Comparison of ENCODE assay signal across 23 cellular contexts in genomic region chr13:51416107-51416506, GRCh38. TPM values are rescaled to one million over a fixed set of nuclear protein-coding genes. Genes with fewer than 3 reads are reported as not detected.
DNase-seq lines count a peak whose midpoint lies in the region; ATAC-seq and TF ChIP-seq lines count a peak whose summit lies in the region.
"Had no signal": no experiment of that assay in that cellular context is flagged by ENCODE, and none has a peak within 500 bp of the region (broad histone marks: within the 10 kb centered on the region; RNA-seq: fewer than 3 reads in every experiment).

No MANE protein-coding gene starts in this region.

- intact Hi-C loops in CD8-positive, alpha-beta T cell (cut with DNase I, micrococcal nuclease), result no loop called here
- intact Hi-C loops in Calu3 (cut with micrococcal nuclease; ENCODE audit: unreplicated experiment), result no loop called here

- POLR2A ChIA-PET in CD8-positive, alpha-beta T cell (lab: Charles Lee), result no interaction called here
- POLR2A ChIA-PET in activated naive CD8-positive, alpha-beta T cell treated with anti-CD3 and anti-CD28 coated beads, Interleukin-2, amount 10 ng/mL, durations not matched to agents 7 days and 5 days (lab: Charles Lee), result no interaction called here

- H3K4me1 Mint-ChIP-seq in CD8-positive, alpha-beta T cell (ENCODE audit: low read depth), result peaks cover 70% of the 10 kb centered on the region
- peaks cover 27% of the 10 kb centered on the region for H3K4me1 Mint-ChIP-seq in activated naive CD8-positive, alpha-beta T cell treated with anti-CD3 and anti-CD28 coated beads, Interleukin-2, amount 10 ng/mL, durations not matched to agents 7 days and 5 days
- no peaks in the 10 kb centered on the region for H3K4me1 Mint-ChIP-seq in Calu3 (ENCODE audit: low read depth, unreplicated experiment)
- H3K4me1 Mint-ChIP-seq: nephron had no signal

- ATAC-seq in CD8-positive, alpha-beta T cell, result no peak
- ATAC-seq in GM18511 (IDR thresholded peaks at IDR 0.05; ENCODE audit: unreplicated experiment), result peak; percentile 71
- peak; percentile 57 for ATAC-seq in HG02885 (IDR thresholded peaks at IDR 0.05; ENCODE audit: poor library complexity, unreplicated experiment)
- ATAC-seq in activated naive CD8-positive, alpha-beta T cell treated with anti-CD3 and anti-CD28 coated beads, Interleukin-2, amount 10 ng/mL, durations not matched to agents 7 days and 5 days (ENCODE audit: low read depth), result peak; percentile 33
- no peak for ATAC-seq in GM19397 (IDR thresholded peaks at IDR 0.05; ENCODE audit: unreplicated experiment)
- no peak for ATAC-seq in GM19324 (IDR thresholded peaks at IDR 0.05; ENCODE audit: low FRiP score, unreplicated experiment)
- ATAC-seq in esophagus mucosa, result no peak
- ATAC-seq: left lung had no signal

- H3K4me3 Mint-ChIP-seq in CD8-positive, alpha-beta T cell, result no peak overlapping the region
- no peak overlapping the region for H3K4me3 Mint-ChIP-seq in activated naive CD8-positive, alpha-beta T cell treated with anti-CD3 and anti-CD28 coated beads, Interleukin-2, amount 10 ng/mL, durations not matched to agents 7 days and 5 days
- no peak overlapping the region for H3K4me3 Mint-ChIP-seq in Calu3 (ENCODE audit: low read depth, unreplicated experiment)
- H3K4me3 Mint-ChIP-seq: nephron had no signal

- no peak for DNase-seq in CD8-positive, alpha-beta T cell
- DNase-seq in activated naive CD8-positive, alpha-beta T cell treated with anti-CD3 and anti-CD28 coated beads, Interleukin-2, amount 10 ng/mL, durations not matched to agents 7 days and 5 days, result no peak
- DNase-seq in Calu3, result no peak
- DNase-seq: activated CD8-positive, alpha-beta memory T cell treated with anti-CD3 and anti-CD28 coated beads for 24 hours; AML-193; colonic mucosa; esophagus squamous epithelium; hypothalamus; left lung; NCI-H1092; NCI-H2171 treated with DMSO at 0.1 percent for 48 hours; retina; SHP77; T-helper 9 cell; upper lobe of left lung had no signal

- H3K9me3 Mint-ChIP-seq in CD8-positive, alpha-beta T cell, result peaks cover 11% of the 10 kb centered on the region
- peaks cover 11% of the 10 kb centered on the region for H3K9me3 Mint-ChIP-seq in activated naive CD8-positive, alpha-beta T cell treated with anti-CD3 and anti-CD28 coated beads, Interleukin-2, amount 10 ng/mL, durations not matched to agents 7 days and 5 days
- H3K9me3 Mint-ChIP-seq in Calu3 (ENCODE audit: low read depth, unreplicated experiment), result no peaks in the 10 kb centered on the region

- H3K27ac ChIP-seq in CD8-positive, alpha-beta T cell (ENCODE audit: low read depth, low read length), result no peak overlapping the region
- H3K27ac ChIP-seq: colonic mucosa, esophagus squamous epithelium, left lung, upper lobe of left lung had no signal

- no peaks in the 10 kb centered on the region for H3K36me3 ChIP-seq in CD8-positive, alpha-beta T cell (ENCODE audit: insufficient read depth, low read length)
- H3K36me3 ChIP-seq: colonic mucosa had no signal

- H3K27ac Mint-ChIP-seq in CD8-positive, alpha-beta T cell, result peak overlapping the region; percentile 1
- no peak overlapping the region for H3K27ac Mint-ChIP-seq in activated naive CD8-positive, alpha-beta T cell treated with anti-CD3 and anti-CD28 coated beads, Interleukin-2, amount 10 ng/mL, durations not matched to agents 7 days and 5 days
- H3K27ac Mint-ChIP-seq in Calu3 (ENCODE audit: unreplicated experiment), result no peak overlapping the region
- H3K27ac Mint-ChIP-seq: nephron had no signal

- BruUV-seq in Calu3 (replicated peaks; lab: Mats Ljungman, UMichigan), result no TSS peak

- no peaks in the 10 kb centered on the region for H3K27me3 Mint-ChIP-seq in CD8-positive, alpha-beta T cell (ENCODE audit: low read depth)
- no peaks in the 10 kb centered on the region for H3K27me3 Mint-ChIP-seq in activated naive CD8-positive, alpha-beta T cell treated with anti-CD3 and anti-CD28 coated beads, Interleukin-2, amount 10 ng/mL, durations not matched to agents 7 days and 5 days
- H3K27me3 Mint-ChIP-seq in Calu3 (ENCODE audit: unreplicated experiment), result no peaks in the 10 kb centered on the region
- H3K27me3 Mint-ChIP-seq: IgD-negative memory B cell had no signal

- peaks cover 67% of the 10 kb centered on the region for H3K36me3 Mint-ChIP-seq in CD8-positive, alpha-beta T cell
- H3K36me3 Mint-ChIP-seq in activated naive CD8-positive, alpha-beta T cell treated with anti-CD3 and anti-CD28 coated beads, Interleukin-2, amount 10 ng/mL, durations not matched to agents 7 days and 5 days, result peaks cover 63% of the 10 kb centered on the region
- H3K36me3 Mint-ChIP-seq in Calu3 (ENCODE audit: insufficient read depth, unreplicated experiment), result no peaks in the 10 kb centered on the region

- no peaks in the 10 kb centered on the region for H3K27me3 ChIP-seq in CD8-positive, alpha-beta T cell (ENCODE audit: insufficient read depth, low read length)
- H3K27me3 ChIP-seq: colonic mucosa, esophagus squamous epithelium, left lung, upper lobe of left lung had no signal

- no peaks in the 10 kb centered on the region for H3K9me3 ChIP-seq in CD8-positive, alpha-beta T cell (ENCODE audit: low read length)
- H3K9me3 ChIP-seq: colonic mucosa, HAP-1 had no signal

- CTCF ChIA-PET in CD8-positive, alpha-beta T cell (lab: Charles Lee), result no interaction called here
- CTCF ChIA-PET in Calu3 (lab: Charles Lee), result no interaction called here

- no peak for TF ChIP-seq CTCF in CD8-positive, alpha-beta T cell (IDR thresholded peaks at IDR 0.05)
- no peak for TF ChIP-seq CTCF in Calu3 (IDR thresholded peaks at IDR 0.05; ENCODE audit: unreplicated experiment)

- no peak overlapping the region for H3K4me3 ChIP-seq in CD8-positive, alpha-beta T cell (ENCODE audit: low read depth, low read length)
- H3K4me3 ChIP-seq: colonic mucosa, esophagus squamous epithelium, HAP-1, left lung, upper lobe of left lung had no signal

- H3K4me1 ChIP-seq in CD8-positive, alpha-beta T cell (ENCODE audit: insufficient read depth, low read length), result peaks cover 17% of the 10 kb centered on the region
- H3K4me1 ChIP-seq: colonic mucosa had no signal

RNA-seq across cellular contexts. Expression of gene INTS6, which starts 36.7 kb away (rescaled TPM):
- total RNA-seq in CD8-positive, alpha-beta T cell, result 10 to 100 TPM; 49.5 to 50.0 TPM
- 10 to 100 TPM; 45.5 to 49.7 TPM for total RNA-seq in activated naive CD8-positive, alpha-beta T cell treated with anti-CD3 and anti-CD28 coated beads, Interleukin-2, amount 10 ng/mL, durations not matched to agents 7 days and 5 days
- total RNA-seq in Calu3 (2022) (25.3 and 27.1 TPM in 2 replicates), esophagus mucosa (26.5 TPM)

Comparison
In these comparisons a context has a peak if more than half of its experiments do, and no peak if none do; other contexts are left out.
1. ATAC-seq: peak in GM18511 (single experiment), HG02885 (single experiment) and activated naive CD8-positive, alpha-beta T cell treated with anti-CD3 and anti-CD28 coated beads, Interleukin-2, amount 10 ng/mL, durations not matched to agents 7 days and 5 days (single experiment); none in CD8-positive, alpha-beta T cell (single experiment), GM19397 (single experiment), GM19324 (single experiment) and esophagus mucosa (single experiment).